Comparison of ENCODE assay signal across 8 cellular contexts in genomic region chr17:74442670-74443515, GRCh38. TPM values are rescaled to one million over a fixed set of nuclear protein-coding genes. Genes with fewer than 3 reads are reported as not detected.
DNase-seq lines count a peak whose midpoint lies in the region; ATAC-seq and TF ChIP-seq lines count a peak whose summit lies in the region.

No MANE protein-coding gene starts in this region.

- peaks cover 0 to 20% (median 0%) of the 10 kb centered on the region in 3 donors for H3K36me3 ChIP-seq in esophagus squamous epithelium

- H3K4me1 ChIP-seq in esophagus squamous epithelium, result peaks cover 22 to 60% (median 27%) of the 10 kb centered on the region in 3 donors

- H3K4me3 ChIP-seq in esophagus squamous epithelium, result peak overlapping the region in 3 of 4 donors; percentile 18 to 53 (median 25)

- TF ChIP-seq POLR2A in esophagus squamous epithelium (IDR thresholded peaks at IDR 0.05), result peak in 3 of 4 donors; percentile 35 to 53 (median 38)

- intact Hi-C loops in esophagus squamous epithelium (cut with DNase I), result no loop called here
- intact Hi-C loops in natural killer cell (cut with micrococcal nuclease), result no loop called here

- 8 to 18% methylated on average over 5 to 12 of the region's 28 CpGs for WGBS in esophagus squamous epithelium, 2 donors

- H3K4me1 Mint-ChIP-seq in natural killer cell, result peaks cover 13 to 22% of the 10 kb centered on the region in 2 donors

- H3K9me3 ChIP-seq in esophagus squamous epithelium, result peaks cover 0 to 14% (median 0%) of the 10 kb centered on the region in 3 donors

- peaks cover 0 to 6% of the 10 kb centered on the region in 2 donors for H3K27me3 Mint-ChIP-seq in natural killer cell (ENCODE audit: low read depth in 2 of 2)

- no peak overlapping the region for H3K4me3 Mint-ChIP-seq in natural killer cell

- H3K27me3 ChIP-seq in esophagus squamous epithelium, result no peaks in the 10 kb centered on the region

- no peak for TF ChIP-seq CTCF in esophagus squamous epithelium (IDR thresholded peaks at IDR 0.05)
- no peak for TF ChIP-seq CTCF in natural killer cell (IDR thresholded peaks at IDR 0.05)

- no peak overlapping the region for H3K27ac Mint-ChIP-seq in natural killer cell

- peaks cover 0 to 1% of the 10 kb centered on the region in 2 donors for H3K9me3 Mint-ChIP-seq in natural killer cell

- DNase-seq in stimulated activated CD4-positive, alpha-beta T cell treated with anti-CD3 and anti-CD28 coated beads, Interleukin-15, amount 100 ng/mL, for 24 hours, result peak; percentile 30
- DNase-seq in stimulated activated CD4-positive, alpha-beta T cell treated with anti-CD3 and anti-CD28 coated beads, Interleukin-4, amount 100 ng/mL, for 24 hours, result no peak
- DNase-seq in RPMI8226 (peak; percentile 86), esophagus squamous epithelium (lab: John Stamatoyannopoulos, UW) (no peak), natural killer cell (no peak), OCI-M2 (lab: John Stamatoyannopoulos, UW; ENCODE audit: unreplicated experiment) (no peak)

- H3K36me3 Mint-ChIP-seq in natural killer cell, result no peaks in the 10 kb centered on the region

- peak; percentile 69 for ATAC-seq in HG03378 (IDR thresholded peaks at IDR 0.05; ENCODE audit: unreplicated experiment)
- peak; percentile 48 to 75 (median 64) for ATAC-seq in natural killer cell
- ATAC-seq in GM21360 (IDR thresholded peaks at IDR 0.05; ENCODE audit: unreplicated experiment), result no peak

- H3K27ac ChIP-seq in esophagus squamous epithelium, result peak overlapping the region; percentile 67 to 89 (median 82)

RNA-seq across cellular contexts. Expression of gene GPRC5C, which starts 11.0 kb away (rescaled TPM):
- total RNA-seq in esophagus squamous epithelium, result 10 to 100 TPM in 2 of 4 donors, 1 to 10 TPM in 2; 6.3 to 21.6 (median 11.7) TPM
- total RNA-seq in natural killer cell, result under 1 TPM; 0.26 to 0.60 (median 0.29) TPM

RNA-seq across cellular contexts. Expression of gene CD300A, which starts 23.5 kb away (rescaled TPM):
- total RNA-seq in esophagus squamous epithelium (10 to 100 TPM in 1 of 4 donors, 1 to 10 TPM in 2, under 1 TPM in 1; 0.88 to 19.6 (median 2.8) TPM), natural killer cell (100 to 1,000 TPM; 287 to 370 (median 295) TPM)

Comparison
In these comparisons a context has a peak if more than half of its experiments do, and no peak if none do; other contexts are left out.
1. DNase-seq: peak in stimulated activated CD4-positive, alpha-beta T cell treated with anti-CD3 and anti-CD28 coated beads, Interleukin-15, amount 100 ng/mL, for 24 hours (single experiment) and RPMI8226 (single experiment); none in stimulated activated CD4-positive, alpha-beta T cell treated with anti-CD3 and anti-CD28 coated beads, Interleukin-4, amount 100 ng/mL, for 24 hours (single experiment), esophagus squamous epithelium (single experiment), natural killer cell (single experiment) and OCI-M2 (single experiment).
2. RNA of gene GPRC5C, which starts 11.0 kb away (total RNA-seq): 6.3 to 21.6 TPM in esophagus squamous epithelium; 0.26 to 0.60 TPM in natural killer cell; every median in the first group is over 4 times any median in the second.
3. RNA of gene CD300A, which starts 23.5 kb away (total RNA-seq): 287 to 370 TPM in natural killer cell; 0.88 to 19.6 TPM in esophagus squamous epithelium; every median in the first group is over 10 times any median in the second.